In genomic region chr12:32131666-32132065, GRCh38 we compare ENCODE assay signal across 23 cellular contexts. TPM values are rescaled to one million over a fixed set of nuclear protein-coding genes. Genes with fewer than 3 reads are reported as not detected.
DNase-seq lines count a peak whose midpoint lies in the region; ATAC-seq, FAIRE-seq and TF ChIP-seq lines count a peak whose summit lies in the region.
"Had no signal": no experiment of that assay in that cellular context is flagged by ENCODE, and none has a peak within 500 bp of the region (broad histone marks: within the 10 kb centered on the region; RNA-seq: fewer than 3 reads in every experiment).

No MANE protein-coding gene starts in this region.

- no peak overlapping the region for H2BK120ac ChIP-seq in H1 (replicated peaks; ENCODE audit: low read depth, low read length)

- H2BK20ac ChIP-seq in H1 (ENCODE audit: low read length), result no peak overlapping the region

- intact Hi-C loops in Caco-2 (cut with micrococcal nuclease; ENCODE audit: unreplicated experiment), result no loop called here

- H2BK12ac ChIP-seq in H1 (ENCODE audit: low read depth, low read length), result no peak overlapping the region

- no peaks in the 10 kb centered on the region for H3K27me3 Mint-ChIP-seq in Caco-2 (ENCODE audit: insufficient read depth, unreplicated experiment)
- no peaks in the 10 kb centered on the region for H3K27me3 Mint-ChIP-seq in stimulated activated naive B cell treated with anti-CD40 and anti-IgM and Interleukin-4, amounts not matched to agents 10 μg/mL and 1 μg/mL and 100 μg/mL, for 72 hours
- H3K27me3 Mint-ChIP-seq: T-cell had no signal

- H3K9me3 Mint-ChIP-seq in Caco-2 (ENCODE audit: unreplicated experiment), result no peaks in the 10 kb centered on the region
- no peaks in the 10 kb centered on the region for H3K9me3 Mint-ChIP-seq in stimulated activated naive B cell treated with anti-CD40 and anti-IgM and Interleukin-4, amounts not matched to agents 10 μg/mL and 1 μg/mL and 100 μg/mL, for 72 hours
- H3K9me3 Mint-ChIP-seq: CD14-positive monocyte, T-cell had no signal

- H3K4me3 ChIP-seq in Caco-2 (ENCODE audit: low read depth, low read length) (no peak overlapping the region), Karpas-422 (ENCODE audit: low read length) (no peak overlapping the region), H1 (ENCODE audit: extremely low read depth in 1 of 4, insufficient read depth in 2 of 4, low read depth in 3 of 4, low read length in 4 of 4) (no peak overlapping the region)
- H3K4me3 ChIP-seq: MG63, SJSA1 had no signal

- POLR2A ChIA-PET in Caco-2 (lab: Charles Lee) (no interaction called here), H1 (lab: Charles Lee; ENCODE audit: partially characterized antibody) (interaction anchor here (0.6 to 1.8 kb wide), 5 partner anchors 8 to 34 kb away, joined by 3 to 9 read pairs (median 5); no protein-coding TSS in a partner anchor)

- no peak for TF ChIP-seq RAD21 in H1 (IDR thresholded peaks at IDR 0.05 in 1 of 2, conservative IDR thresholded peaks at IDR 0.05 in 1 of 2; ENCODE audit: low read depth in 2 of 2, low read length in 2 of 2)

- H4K20me1 ChIP-seq in Karpas-422 (ENCODE audit: insufficient read depth, low read depth, low read length) (no peaks in the 10 kb centered on the region), H1 (replicated peaks in 1 of 2; ENCODE audit: control insufficient read depth in 1 of 2, insufficient read depth in 2 of 2, low read length in 2 of 2) (peaks cover 0 to 5% of the 10 kb centered on the region in 2 experiments)

- no peaks in the 10 kb centered on the region for H3K23me2 ChIP-seq in H1 (ENCODE audit: low read depth, low read length)

- H3K56ac ChIP-seq in H1 (replicated peaks; ENCODE audit: insufficient read length, low read depth, low read length), result no peak overlapping the region

- H2AFZ ChIP-seq in Karpas-422 (ENCODE audit: low read length) (no peak overlapping the region), H1 (ENCODE audit: low read length) (no peak overlapping the region)

- H3K9me2 ChIP-seq in Karpas-422 (replicated peaks; ENCODE audit: insufficient read depth, low read length), result no peaks in the 10 kb centered on the region

- no peak overlapping the region for H4K8ac ChIP-seq in H1 (ENCODE audit: extremely low read depth, insufficient read depth, low read length)

- H3K27ac Mint-ChIP-seq in Caco-2 (ENCODE audit: unreplicated experiment), result peak overlapping the region; percentile 14
- peak overlapping the region; percentile 44 for H3K27ac Mint-ChIP-seq in stimulated activated naive B cell treated with anti-CD40 and anti-IgM and Interleukin-4, amounts not matched to agents 10 μg/mL and 1 μg/mL and 100 μg/mL, for 72 hours
- H3K27ac Mint-ChIP-seq: T-cell had no signal

- TF ChIP-seq POLR2A in H1 (IDR thresholded peaks at IDR 0.05; ENCODE audit: control extremely low read depth in 1 of 2, low read depth in 2 of 2, low read length in 2 of 2) (no peak), GM18505 (IDR thresholded peaks at IDR 0.05; ENCODE audit: borderline replicate concordance, extremely low read depth, insufficient read depth, insufficient read length) (no peak)

- no peak overlapping the region for H3K23ac ChIP-seq in H1 (ENCODE audit: insufficient read length)

- H2BK15ac ChIP-seq in H1 (ENCODE audit: low read length), result no peak overlapping the region

- peaks cover 15% of the 10 kb centered on the region; the same call in 1 of the 2 replicates for H3K4me1 ChIP-seq in Caco-2
- peaks cover 57% of the 10 kb centered on the region for H3K4me1 ChIP-seq in Karpas-422 (ENCODE audit: low read length)
- H3K4me1 ChIP-seq in H1 (replicated peaks in 1 of 4; ENCODE audit: control insufficient read depth in 3 of 4, insufficient read depth in 4 of 4, low read length in 3 of 4), result peaks cover 0 to 10% (median under 1%) of the 10 kb centered on the region in 4 experiments; a peak in 2 of 7 replicates

- H3K9ac ChIP-seq in Karpas-422 (ENCODE audit: low read length) (no peak overlapping the region), H1 (replicated peaks in 1 of 4; ENCODE audit: extremely low read depth in 1 of 4, low read depth in 3 of 4, low read length in 3 of 4) (no peak overlapping the region)

- BruUV-seq in Caco-2 (replicated peaks; lab: Mats Ljungman, UMichigan), result no TSS peak

- H2AK5ac ChIP-seq in H1 (ENCODE audit: low read depth, low read length), result no peak overlapping the region

- TF ChIP-seq CTCF in Caco-2 (IDR thresholded peaks at IDR 0.05; ENCODE audit: insufficient read depth in 1 of 2, low read depth in 1 of 2, low read length in 1 of 2, severe bottlenecking in 1 of 2, unreplicated experiment in 1 of 2), result no peak
- no peak for TF ChIP-seq CTCF in H1 (IDR thresholded peaks at IDR 0.05; ENCODE audit: control extremely low read depth in 1 of 3, insufficient read depth in 1 of 3, low read depth in 1 of 3, low read length in 3 of 3)

- 84% methylated on average over 5 of the region's 5 CpGs; no CpG with 5 or more reads in 1 of the 2 experiments for WGBS in H1 (ENCODE audit: extremely low coverage in 1 of 2, insufficient coverage in 1 of 2, insufficient read length in 1 of 2, insufficient replicate concordance in 2 of 2, low coverage in 1 of 2, low lambda C conversion rate in 2 of 2, missing lambda C conversion rate in 1 of 2), 2 experiments

- DNase-seq in Caco-2, result no peak
- DNase-seq in Karpas-422, result no peak
- no peak for DNase-seq in H1 (ENCODE audit: low read depth in 1 of 2, low spot score in 2 of 2)
- no peak for DNase-seq in stimulated activated naive B cell treated with anti-CD40 and anti-IgM and Interleukin-4, amounts not matched to agents 10 μg/mL and 1 μg/mL and 100 μg/mL, for 72 hours
- no peak for DNase-seq in HUDEP-2 (lab: John Stamatoyannopoulos, UW; ENCODE audit: unreplicated experiment in 76 of 76)
- no peak for DNase-seq in T1000 (lab: John Stamatoyannopoulos, UW)
- DNase-seq: BE2C; KBM-7; MG63; NCI-H1105 treated with DMSO at 0.1 percent for 48 hours; NCI-H146; NCI-H1930; NCI-H446 treated with DMSO at 0.1 percent for 48 hours; NCI-H526; NCI-H82; NK-92 treated with Interleukin-12 subunit alpha and Interleukin-12 subunit beta, amount 100 ng/mL, for 24 hours; Right ventricle myocardium superior; RPMI8226; T-cell had no signal

- no peak overlapping the region for H4K5ac ChIP-seq in H1 (ENCODE audit: insufficient read length, low read depth, low read length)

- H3K27me3 ChIP-seq in Caco-2 (replicated peaks; ENCODE audit: control insufficient read depth, insufficient read depth, low read length) (no peaks in the 10 kb centered on the region), Karpas-422 (ENCODE audit: low read length) (no peaks in the 10 kb centered on the region), H1 (replicated peaks in 1 of 4; ENCODE audit: control insufficient read depth in 3 of 4, extremely low read depth in 1 of 4, insufficient read depth in 3 of 4, low read length in 3 of 4) (no peaks in the 10 kb centered on the region)
- H3K27me3 ChIP-seq: BE2C, MG63, SJSA1 had no signal

- H3K79me2 ChIP-seq in Karpas-422 (ENCODE audit: low read length), result peaks cover 85% of the 10 kb centered on the region
- peaks cover 4 to 77% of the 10 kb centered on the region in 2 experiments; a peak in 3 of 4 replicates for H3K79me2 ChIP-seq in H1 (ENCODE audit: control insufficient read depth in 1 of 2, insufficient read depth in 2 of 2, low read length in 2 of 2)

- CTCF ChIA-PET in Caco-2 (lab: Charles Lee) (no interaction called here), H1 (lab: Charles Lee; ENCODE audit: partially characterized antibody) (interaction anchor here (0.6 to 1.7 kb wide), 3 partner anchors 18 to 160 kb away, joined by 3 to 4 read pairs (median 4); no protein-coding TSS in a partner anchor)

- peaks cover 5% of the 10 kb centered on the region for H3K79me1 ChIP-seq in H1 (ENCODE audit: low read depth, low read length)

- H3K36me3 Mint-ChIP-seq in Caco-2 (ENCODE audit: insufficient read depth, unreplicated experiment), result peaks cover 7% of the 10 kb centered on the region
- H3K36me3 Mint-ChIP-seq in stimulated activated naive B cell treated with anti-CD40 and anti-IgM and Interleukin-4, amounts not matched to agents 10 μg/mL and 1 μg/mL and 100 μg/mL, for 72 hours, result peaks cover 10 to 17% of the 10 kb centered on the region in 2 donors
- H3K36me3 Mint-ChIP-seq: CD14-positive monocyte had no signal

- no peak overlapping the region for H4K91ac ChIP-seq in H1 (replicated peaks; ENCODE audit: insufficient read length, low read length)

- peak overlapping the region; percentile 59 for H3K4ac ChIP-seq in H1 (replicated peaks; ENCODE audit: insufficient read length, low read depth, low read length)

- no peak for FAIRE-seq in H1 (lab: Jason Lieb, UNC)
- FAIRE-seq: D721Med had no signal

- H3K18ac ChIP-seq in H1 (ENCODE audit: extremely low read depth, low read length), result no peak overlapping the region

- H3K36me3 ChIP-seq in Caco-2 (ENCODE audit: control insufficient read depth, insufficient read depth, low read length), result no peaks in the 10 kb centered on the region
- H3K36me3 ChIP-seq in Karpas-422 (ENCODE audit: insufficient read depth, low read length), result no peaks in the 10 kb centered on the region; the same call in 1 of the 2 replicates
- peaks cover 0 to 2% (median 0%) of the 10 kb centered on the region in 4 experiments; a peak in 1 of 8 replicates for H3K36me3 ChIP-seq in H1 (ENCODE audit: control insufficient read depth in 2 of 4, insufficient read depth in 4 of 4, low read length in 3 of 4)
- H3K36me3 ChIP-seq: BE2C, SJSA1 had no signal

- no peak for ATAC-seq in stimulated activated naive B cell treated with anti-CD40 and anti-IgM and Interleukin-4, amounts not matched to agents 10 μg/mL and 1 μg/mL and 100 μg/mL, for 72 hours (replicated peaks)
- no peak for ATAC-seq in GM18505 (IDR thresholded peaks at IDR 0.05; ENCODE audit: unreplicated experiment)
- ATAC-seq: T-cell had no signal

- H3K4me2 ChIP-seq in Karpas-422 (ENCODE audit: low read depth, low read length, poor library complexity, severe bottlenecking), result no peak overlapping the region
- H3K4me2 ChIP-seq in H1 (ENCODE audit: insufficient read depth in 1 of 2, low read depth in 2 of 2, low read length in 2 of 2), result no peak overlapping the region

- no peak overlapping the region for H3K14ac ChIP-seq in H1 (ENCODE audit: insufficient read length)

- H3K27ac ChIP-seq in Karpas-422 (ENCODE audit: low read length), result 0 out of 2 replicates have a peak overlapping the region, but pooled peaks have one; percentile 15
- H3K27ac ChIP-seq in H1 (ENCODE audit: low read depth, low read length), result no peak overlapping the region
- H3K27ac ChIP-seq: SJSA1 had no signal

- H3K4me3 Mint-ChIP-seq in Caco-2 (ENCODE audit: unreplicated experiment), result no peak overlapping the region
- no peak overlapping the region for H3K4me3 Mint-ChIP-seq in stimulated activated naive B cell treated with anti-CD40 and anti-IgM and Interleukin-4, amounts not matched to agents 10 μg/mL and 1 μg/mL and 100 μg/mL, for 72 hours
- H3K4me3 Mint-ChIP-seq: CD14-positive monocyte, T-cell had no signal

- H2BK5ac ChIP-seq in H1 (ENCODE audit: low read depth, low read length), result no peak overlapping the region

- peaks cover 17% of the 10 kb centered on the region for H3K4me1 Mint-ChIP-seq in Caco-2 (ENCODE audit: low read depth, unreplicated experiment)
- H3K4me1 Mint-ChIP-seq in stimulated activated naive B cell treated with anti-CD40 and anti-IgM and Interleukin-4, amounts not matched to agents 10 μg/mL and 1 μg/mL and 100 μg/mL, for 72 hours, result peaks cover 23 to 28% of the 10 kb centered on the region in 2 donors

- H3K9me3 ChIP-seq in Caco-2, result 0 out of 2 replicates have a peak, but pooled peaks cover 2% of the 10 kb centered on the region
- no peaks in the 10 kb centered on the region for H3K9me3 ChIP-seq in Karpas-422 (ENCODE audit: low read length)
- H3K9me3 ChIP-seq in H1 (ENCODE audit: insufficient read depth in 2 of 2, low read depth in 1 of 2, low read length in 1 of 2), result no peaks in the 10 kb centered on the region
- H3K9me3 ChIP-seq: BE2C, SJSA1 had no signal

- no peak for TF ChIP-seq EP300 in H1 (IDR thresholded peaks at IDR 0.05; ENCODE audit: borderline replicate concordance in 1 of 2, low read depth in 2 of 2, low read length in 2 of 2)

RNA-seq across cellular contexts. Expression of gene BICD1, which starts 25.0 kb away (rescaled TPM):
- total RNA-seq in Caco-2 (2022), result 36.2 and 38.8 TPM in 2 replicates
- total RNA-seq in Karpas-422 (2014; rRNA removed; shearing (Covaris generic); ENCODE audit: low replicate concordance), result 39.6 and 55.7 TPM in 2 replicates
- 54.3 and 58.4 TPM in 2 replicates for total RNA-seq in H1 (2021; fragmentation: NEBNext Ultra II Directional; extraction: Animal tissue kit (Norgen Biotek cat#: 25700))
- 34.1 and 40.8 TPM in 2 replicates for polyA plus RNA-seq in H1 (2011; rRNA removed)
- polyA plus RNA-seq in H1 (2011; cell fraction: cytosol; rRNA removed), result 32.1 TPM
- 89.8 TPM for polyA plus RNA-seq in H1 (2011; cell fraction: nucleus; rRNA removed)
- 34.8 to 37.2 TPM (median 35.4 TPM) in 4 replicates for polyA plus RNA-seq in H1 (2012, experiment 1 of 2)
- polyA plus RNA-seq in H1 (2012, experiment 2 of 2), result 6.6 TPM
- polyA plus RNA-seq in H1 (2013, experiment 1 of 2), result 30.6 TPM
- 27.4 TPM for polyA plus RNA-seq in H1 (2013, experiment 2 of 2)
- polyA minus RNA-seq in H1 (2011; rRNA and poly(A)+ RNA removed), result 83.3 and 93.4 TPM in 2 replicates
- 48.6 TPM for polyA minus RNA-seq in H1 (2011; cell fraction: cytosol; rRNA and poly(A)+ RNA removed)
- polyA minus RNA-seq in H1 (2011; cell fraction: nucleus; rRNA and poly(A)+ RNA removed), result 189 TPM
